ENCODE assay signal across 1 cellular context in genomic region chr1:28640766-28641165, GRCh38.
TF ChIP-seq lines count a peak whose summit lies in the region.

No MANE protein-coding gene starts in this region.

TF ChIP-seq in liver, 16 proteins besides CTCF, POLR2A, EP300 and RAD21 (continued from another document):
- TF ChIP-seq, protein P1, sequence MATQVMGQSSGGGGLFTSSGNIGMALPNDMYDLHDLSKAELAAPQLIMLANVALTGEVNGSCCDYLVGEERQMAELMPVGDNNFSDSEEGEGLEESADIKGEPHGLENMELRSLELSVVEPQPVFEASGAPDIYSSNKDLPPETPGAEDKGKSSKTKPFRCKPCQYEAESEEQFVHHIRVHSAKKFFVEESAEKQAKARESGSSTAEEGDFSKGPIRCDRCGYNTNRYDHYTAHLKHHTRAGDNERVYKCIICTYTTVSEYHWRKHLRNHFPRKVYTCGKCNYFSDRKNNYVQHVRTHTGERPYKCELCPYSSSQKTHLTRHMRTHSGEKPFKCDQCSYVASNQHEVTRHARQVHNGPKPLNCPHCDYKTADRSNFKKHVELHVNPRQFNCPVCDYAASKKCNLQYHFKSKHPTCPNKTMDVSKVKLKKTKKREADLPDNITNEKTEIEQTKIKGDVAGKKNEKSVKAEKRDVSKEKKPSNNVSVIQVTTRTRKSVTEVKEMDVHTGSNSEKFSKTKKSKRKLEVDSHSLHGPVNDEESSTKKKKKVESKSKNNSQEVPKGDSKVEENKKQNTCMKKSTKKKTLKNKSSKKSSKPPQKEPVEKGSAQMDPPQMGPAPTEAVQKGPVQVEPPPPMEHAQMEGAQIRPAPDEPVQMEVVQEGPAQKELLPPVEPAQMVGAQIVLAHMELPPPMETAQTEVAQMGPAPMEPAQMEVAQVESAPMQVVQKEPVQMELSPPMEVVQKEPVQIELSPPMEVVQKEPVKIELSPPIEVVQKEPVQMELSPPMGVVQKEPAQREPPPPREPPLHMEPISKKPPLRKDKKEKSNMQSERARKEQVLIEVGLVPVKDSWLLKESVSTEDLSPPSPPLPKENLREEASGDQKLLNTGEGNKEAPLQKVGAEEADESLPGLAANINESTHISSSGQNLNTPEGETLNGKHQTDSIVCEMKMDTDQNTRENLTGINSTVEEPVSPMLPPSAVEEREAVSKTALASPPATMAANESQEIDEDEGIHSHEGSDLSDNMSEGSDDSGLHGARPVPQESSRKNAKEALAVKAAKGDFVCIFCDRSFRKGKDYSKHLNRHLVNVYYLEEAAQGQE (IDR thresholded peaks at IDR 0.05): no peak
- TF ChIP-seq JUND (IDR thresholded peaks at IDR 0.05) (no peak), MAX (IDR thresholded peaks at IDR 0.05) (no peak), NR2F2 (IDR thresholded peaks at IDR 0.05) (no peak), RXRA (IDR thresholded peaks at IDR 0.05) (no peak), FOXA1 (IDR thresholded peaks at IDR 0.05) (no peak), YY1 (IDR thresholded peaks at IDR 0.05) (no peak)
